In genomic region chr20:36886859-36887778, GRCh38 we compare ENCODE assay signal across 9 cellular contexts. TPM values are rescaled to one million over a fixed set of nuclear protein-coding genes. Genes with fewer than 3 reads are reported as not detected.
DNase-seq lines count a peak whose midpoint lies in the region; ATAC-seq, FAIRE-seq and TF ChIP-seq lines count a peak whose summit lies in the region.
"Had no signal": no experiment of that assay in that cellular context is flagged by ENCODE, and none has a peak within 500 bp of the region (broad histone marks: within the 10 kb centered on the region; RNA-seq: fewer than 3 reads in every experiment).

No MANE protein-coding gene starts in this region.

- DNase-seq in COR-L47 (lab: John Stamatoyannopoulos, UW) (peak; percentile 66), HCEC 1CT (peak; percentile 65), NCI-H2196 (lab: John Stamatoyannopoulos, UW; ENCODE audit: unreplicated experiment) (peak; percentile 87), WTC11 (ENCODE audit: low spot score) (peak; percentile 96), bronchial epithelial cell (ENCODE audit: low read depth) (peak; percentile 73), inferior parietal cortex (ENCODE audit: extremely low spot score) (peak; percentile 87)
- DNase-seq in stimulated activated CD4-positive, alpha-beta T cell treated with anti-CD3 and anti-CD28 coated beads, Interleukin-12 subunit alpha, Interleukin-12 subunit beta, amount 100 ng/mL, for 24 hours (ENCODE audit: low read depth in 2 of 2) = peak; percentile 67 to 84

- peak overlapping the region; percentile 36 for H3K4me3 Mint-ChIP-seq in WTC11

- peaks cover 1% of the 10 kb centered on the region for H3K36me3 Mint-ChIP-seq in WTC11

- no peaks in the 10 kb centered on the region; the same call in 1 of the 2 replicates for H3K27me3 Mint-ChIP-seq in WTC11 (ENCODE audit: low read depth)

- no peak overlapping the region for H3K4me3 ChIP-seq in bronchial epithelial cell (ENCODE audit: low read depth, low read length)

- H3K9me3 Mint-ChIP-seq in WTC11 = peaks cover 4% of the 10 kb centered on the region

- no peaks in the 10 kb centered on the region for H3K27me3 ChIP-seq in bronchial epithelial cell (ENCODE audit: control insufficient read depth, insufficient read depth, low read length)

- CTCF ChIA-PET in WTC11 (lab: Charles Lee) = interaction anchor here (0.7 to 3.5 kb wide), 22 partner anchors 10 to 302 kb away, joined by 3 to 28 read pairs (median 4); a partner anchor contains a TSS

- POLR2A ChIA-PET in WTC11 (lab: Charles Lee) = interaction anchor here (1.0 to 1.6 kb wide), 3 partner anchors 20 to 51 kb away, joined by 3 to 4 read pairs (median 3); no protein-coding TSS in a partner anchor

- H3K36me3 ChIP-seq in bronchial epithelial cell (ENCODE audit: control insufficient read depth, insufficient read depth, low read length) = no peaks in the 10 kb centered on the region

- no peak for FAIRE-seq in bronchial epithelial cell (lab: Jason Lieb, UNC)

- peak overlapping the region; percentile 61 for H3K27ac Mint-ChIP-seq in WTC11

- H3K4me1 Mint-ChIP-seq in WTC11 = peaks cover 20% of the 10 kb centered on the region

- ATAC-seq in WTC11 = peak; percentile 90
- no peak for ATAC-seq in GM18517 (IDR thresholded peaks at IDR 0.05; ENCODE audit: unreplicated experiment)

- peak; percentile 96 for TF ChIP-seq CTCF in WTC11 (IDR thresholded peaks at IDR 0.05)
- peak; percentile 96 for TF ChIP-seq CTCF in bronchial epithelial cell (IDR thresholded peaks at IDR 0.05; ENCODE audit: insufficient read depth, low read length, severe bottlenecking)

TF ChIP-seq in WTC11, 78 proteins besides CTCF, POLR2A, EP300 and RAD21:
- TF ChIP-seq ZNF121 (CRISPR knock-in tag; IDR thresholded peaks at IDR 0.05) (no peak), ZNF423 (CRISPR knock-in tag; IDR thresholded peaks at IDR 0.05) (0 out of 2 replicates have a peak, but pooled peaks have one; percentile 16), TP53 (CRISPR knock-in tag; IDR thresholded peaks at IDR 0.05) (no peak), SP1 (CRISPR knock-in tag; conservative IDR thresholded peaks at IDR 0.05) (peak; percentile 42; the same call in 1 of the 2 replicates), PRRX2 (CRISPR knock-in tag; IDR thresholded peaks at IDR 0.05) (no peak), ZBTB21 (CRISPR knock-in tag; IDR thresholded peaks at IDR 0.05; ENCODE audit: borderline replicate concordance) (0 out of 2 replicates have a peak, but pooled peaks have one; percentile 31), E2F1 (CRISPR knock-in tag; IDR thresholded peaks at IDR 0.05) (no peak), TEAD1 (CRISPR knock-in tag; IDR thresholded peaks at IDR 0.05) (0 out of 2 replicates have a peak, but pooled peaks have one; percentile 22), GABPB1 (CRISPR knock-in tag; IDR thresholded peaks at IDR 0.05) (peak; percentile 62)
- TF ChIP-seq, protein P1, sequence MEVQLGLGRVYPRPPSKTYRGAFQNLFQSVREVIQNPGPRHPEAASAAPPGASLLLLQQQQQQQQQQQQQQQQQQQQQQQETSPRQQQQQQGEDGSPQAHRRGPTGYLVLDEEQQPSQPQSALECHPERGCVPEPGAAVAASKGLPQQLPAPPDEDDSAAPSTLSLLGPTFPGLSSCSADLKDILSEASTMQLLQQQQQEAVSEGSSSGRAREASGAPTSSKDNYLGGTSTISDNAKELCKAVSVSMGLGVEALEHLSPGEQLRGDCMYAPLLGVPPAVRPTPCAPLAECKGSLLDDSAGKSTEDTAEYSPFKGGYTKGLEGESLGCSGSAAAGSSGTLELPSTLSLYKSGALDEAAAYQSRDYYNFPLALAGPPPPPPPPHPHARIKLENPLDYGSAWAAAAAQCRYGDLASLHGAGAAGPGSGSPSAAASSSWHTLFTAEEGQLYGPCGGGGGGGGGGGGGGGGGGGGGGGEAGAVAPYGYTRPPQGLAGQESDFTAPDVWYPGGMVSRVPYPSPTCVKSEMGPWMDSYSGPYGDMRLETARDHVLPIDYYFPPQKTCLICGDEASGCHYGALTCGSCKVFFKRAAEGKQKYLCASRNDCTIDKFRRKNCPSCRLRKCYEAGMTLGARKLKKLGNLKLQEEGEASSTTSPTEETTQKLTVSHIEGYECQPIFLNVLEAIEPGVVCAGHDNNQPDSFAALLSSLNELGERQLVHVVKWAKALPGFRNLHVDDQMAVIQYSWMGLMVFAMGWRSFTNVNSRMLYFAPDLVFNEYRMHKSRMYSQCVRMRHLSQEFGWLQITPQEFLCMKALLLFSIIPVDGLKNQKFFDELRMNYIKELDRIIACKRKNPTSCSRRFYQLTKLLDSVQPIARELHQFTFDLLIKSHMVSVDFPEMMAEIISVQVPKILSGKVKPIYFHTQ (CRISPR knock-in tag; IDR thresholded peaks at IDR 0.05) = no peak
- TF ChIP-seq, protein P2, sequence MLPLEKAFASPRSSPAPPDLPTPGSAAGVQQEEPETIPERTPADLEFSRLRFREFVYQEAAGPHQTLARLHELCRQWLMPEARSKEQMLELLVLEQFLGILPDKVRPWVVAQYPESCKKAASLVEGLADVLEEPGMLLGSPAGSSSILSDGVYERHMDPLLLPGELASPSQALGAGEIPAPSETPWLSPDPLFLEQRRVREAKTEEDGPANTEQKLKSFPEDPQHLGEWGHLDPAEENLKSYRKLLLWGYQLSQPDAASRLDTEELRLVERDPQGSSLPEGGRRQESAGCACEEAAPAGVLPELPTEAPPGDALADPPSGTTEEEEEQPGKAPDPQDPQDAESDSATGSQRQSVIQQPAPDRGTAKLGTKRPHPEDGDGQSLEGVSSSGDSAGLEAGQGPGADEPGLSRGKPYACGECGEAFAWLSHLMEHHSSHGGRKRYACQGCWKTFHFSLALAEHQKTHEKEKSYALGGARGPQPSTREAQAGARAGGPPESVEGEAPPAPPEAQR (CRISPR knock-in tag; IDR thresholded peaks at IDR 0.05) = 0 out of 2 replicates have a peak, but pooled peaks have one; percentile 34

RNA-seq across cellular contexts. Expression of gene TLDC2, which starts 11.2 kb away (rescaled TPM):
- total RNA-seq in WTC11 (2021) (0.09 to 0.25 TPM (median 0.17 TPM) in 3 replicates), bronchial epithelial cell (0.13 and 0.26 TPM in 2 replicates)
- total RNA-seq: activated CD8-positive, alpha-beta memory T cell treated with anti-CD3 and anti-CD28 coated beads for 36 hours had no signal
